1 cellular context compared by ENCODE assay signal in the genomic region with DNA sequence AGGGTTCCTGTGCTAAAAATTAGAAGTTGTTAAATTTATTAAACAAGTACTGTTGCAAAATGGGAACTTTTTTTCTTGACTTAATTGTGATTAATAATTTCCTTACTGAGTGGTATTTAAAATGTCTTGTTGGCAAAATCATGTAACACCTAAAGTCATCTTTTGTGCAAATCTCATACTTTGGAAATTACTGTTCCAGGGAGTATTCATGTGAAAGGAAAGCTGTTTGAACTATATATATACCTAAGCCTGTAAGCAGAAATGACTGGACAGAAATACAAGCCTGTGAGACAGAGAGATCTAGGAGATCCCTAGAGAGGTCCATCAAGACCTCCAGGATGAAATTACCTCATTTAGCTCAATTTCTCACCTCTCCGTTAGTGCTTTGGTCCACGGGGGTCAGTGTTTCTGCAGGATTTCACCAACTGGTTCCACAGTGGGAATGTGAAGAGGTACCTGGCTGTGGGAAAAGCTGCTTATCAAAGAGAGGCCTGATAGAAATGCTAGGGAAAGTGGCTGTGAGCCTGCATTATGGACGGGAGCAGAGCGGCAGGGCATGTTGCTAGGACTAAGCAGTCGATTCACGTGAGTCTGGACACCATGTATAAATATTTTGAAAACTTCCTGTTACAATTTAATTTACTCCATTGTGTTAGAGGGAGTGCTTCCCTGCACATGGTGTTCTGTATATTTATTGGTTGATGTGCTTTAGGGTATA.
TF ChIP-seq lines count a peak whose summit lies in the region.

No MANE protein-coding gene starts in this region.

TF ChIP-seq in HEK293T, 16 proteins besides CTCF, POLR2A, EP300 and RAD21:
- TF ChIP-seq FOXA1 (IDR thresholded peaks at IDR 0.05) (no peak), TARDBP (IDR thresholded peaks at IDR 0.05) (no peak), LEF1 (IDR thresholded peaks at IDR 0.05; ENCODE audit: borderline replicate concordance) (no peak), L3MBTL2 (conservative IDR thresholded peaks at IDR 0.05) (no peak), FOXK2 (IDR thresholded peaks at IDR 0.05) (no peak), NFRKB (IDR thresholded peaks at IDR 0.05) (no peak), SUZ12 (IDR thresholded peaks at IDR 0.05) (no peak), ZNF384 (IDR thresholded peaks at IDR 0.05) (no peak)
- TF ChIP-seq, protein P1, sequence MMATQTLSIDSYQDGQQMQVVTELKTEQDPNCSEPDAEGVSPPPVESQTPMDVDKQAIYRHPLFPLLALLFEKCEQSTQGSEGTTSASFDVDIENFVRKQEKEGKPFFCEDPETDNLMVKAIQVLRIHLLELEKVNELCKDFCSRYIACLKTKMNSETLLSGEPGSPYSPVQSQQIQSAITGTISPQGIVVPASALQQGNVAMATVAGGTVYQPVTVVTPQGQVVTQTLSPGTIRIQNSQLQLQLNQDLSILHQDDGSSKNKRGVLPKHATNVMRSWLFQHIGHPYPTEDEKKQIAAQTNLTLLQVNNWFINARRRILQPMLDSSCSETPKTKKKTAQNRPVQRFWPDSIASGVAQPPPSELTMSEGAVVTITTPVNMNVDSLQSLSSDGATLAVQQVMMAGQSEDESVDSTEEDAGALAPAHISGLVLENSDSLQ (IDR thresholded peaks at IDR 0.05), result no peak
